1 cellular context compared by ENCODE assay signal in the genomic region with DNA sequence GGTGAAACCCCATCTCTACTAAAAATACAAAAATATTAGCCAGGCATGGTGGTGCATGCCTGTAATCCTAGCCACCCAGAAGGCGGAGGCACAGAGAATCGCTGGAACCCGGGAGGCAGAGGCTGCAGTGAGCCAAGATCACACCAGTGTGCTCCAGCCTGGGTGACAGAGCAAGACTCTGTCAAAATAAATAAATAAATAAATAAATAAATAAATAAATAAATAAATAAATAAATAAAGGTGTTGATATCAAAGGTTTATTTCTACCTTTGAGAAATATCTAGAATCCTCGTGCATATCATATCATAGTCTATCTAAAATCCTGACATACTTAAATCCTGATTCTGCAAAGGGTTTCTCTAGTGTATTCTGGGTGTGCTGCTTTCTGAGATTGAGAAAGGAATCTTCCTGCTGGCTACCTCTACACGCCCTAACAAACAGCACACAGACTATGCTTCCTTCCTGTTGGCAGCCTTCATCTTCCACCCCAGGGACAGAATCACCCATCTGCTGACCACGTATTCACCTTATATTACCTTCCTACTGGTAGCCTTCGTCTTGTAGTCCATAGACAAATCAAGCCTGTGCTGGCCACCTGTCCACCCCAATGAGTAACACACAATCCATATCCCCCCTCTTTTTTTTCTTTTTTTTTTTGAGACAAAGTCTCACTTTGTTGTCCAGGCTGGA.
TF ChIP-seq lines count a peak whose summit lies in the region.

No MANE protein-coding gene starts in this region.

TF ChIP-seq in HEK293, 187 proteins besides CTCF, POLR2A, EP300 and RAD21 (continued from another document and continues in another):
- TF ChIP-seq, protein P1, sequence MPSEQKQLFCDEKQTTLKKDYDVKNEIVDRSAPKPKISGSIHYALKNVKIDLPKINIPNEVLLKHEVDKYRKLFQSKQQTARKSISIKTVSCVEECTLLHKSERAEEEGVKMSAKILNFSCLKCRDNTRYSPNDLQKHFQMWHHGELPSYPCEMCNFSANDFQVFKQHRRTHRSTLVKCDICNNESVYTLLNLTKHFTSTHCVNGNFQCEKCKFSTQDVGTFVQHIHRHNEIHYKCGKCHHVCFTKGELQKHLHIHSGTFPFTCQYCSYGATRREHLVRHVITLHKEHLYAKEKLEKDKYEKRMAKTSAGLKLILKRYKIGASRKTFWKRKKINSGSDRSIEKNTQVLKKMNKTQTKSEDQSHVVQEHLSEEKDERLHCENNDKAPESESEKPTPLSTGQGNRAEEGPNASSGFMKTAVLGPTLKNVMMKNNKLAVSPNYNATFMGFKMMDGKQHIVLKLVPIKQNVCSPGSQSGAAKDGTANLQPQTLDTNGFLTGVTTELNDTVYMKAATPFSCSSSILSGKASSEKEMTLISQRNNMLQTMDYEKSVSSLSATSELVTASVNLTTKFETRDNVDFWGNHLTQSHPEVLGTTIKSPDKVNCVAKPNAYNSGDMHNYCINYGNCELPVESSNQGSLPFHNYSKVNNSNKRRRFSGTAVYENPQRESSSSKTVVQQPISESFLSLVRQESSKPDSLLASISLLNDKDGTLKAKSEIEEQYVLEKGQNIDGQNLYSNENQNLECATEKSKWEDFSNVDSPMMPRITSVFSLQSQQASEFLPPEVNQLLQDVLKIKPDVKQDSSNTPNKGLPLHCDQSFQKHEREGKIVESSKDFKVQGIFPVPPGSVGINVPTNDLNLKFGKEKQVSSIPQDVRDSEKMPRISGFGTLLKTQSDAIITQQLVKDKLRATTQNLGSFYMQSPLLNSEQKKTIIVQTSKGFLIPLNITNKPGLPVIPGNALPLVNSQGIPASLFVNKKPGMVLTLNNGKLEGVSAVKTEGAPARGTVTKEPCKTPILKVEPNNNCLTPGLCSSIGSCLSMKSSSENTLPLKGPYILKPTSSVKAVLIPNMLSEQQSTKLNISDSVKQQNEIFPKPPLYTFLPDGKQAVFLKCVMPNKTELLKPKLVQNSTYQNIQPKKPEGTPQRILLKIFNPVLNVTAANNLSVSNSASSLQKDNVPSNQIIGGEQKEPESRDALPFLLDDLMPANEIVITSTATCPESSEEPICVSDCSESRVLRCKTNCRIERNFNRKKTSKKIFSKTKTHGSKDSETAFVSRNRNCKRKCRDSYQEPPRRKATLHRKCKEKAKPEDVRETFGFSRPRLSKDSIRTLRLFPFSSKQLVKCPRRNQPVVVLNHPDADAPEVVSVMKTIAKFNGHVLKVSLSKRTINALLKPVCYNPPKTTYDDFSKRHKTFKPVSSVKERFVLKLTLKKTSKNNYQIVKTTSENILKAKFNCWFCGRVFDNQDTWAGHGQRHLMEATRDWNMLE (tag by site-specific recombination; conservative IDR thresholded peaks at IDR 0.05; ENCODE audit: low read depth) = peak; percentile 99
- TF ChIP-seq, protein P2, sequence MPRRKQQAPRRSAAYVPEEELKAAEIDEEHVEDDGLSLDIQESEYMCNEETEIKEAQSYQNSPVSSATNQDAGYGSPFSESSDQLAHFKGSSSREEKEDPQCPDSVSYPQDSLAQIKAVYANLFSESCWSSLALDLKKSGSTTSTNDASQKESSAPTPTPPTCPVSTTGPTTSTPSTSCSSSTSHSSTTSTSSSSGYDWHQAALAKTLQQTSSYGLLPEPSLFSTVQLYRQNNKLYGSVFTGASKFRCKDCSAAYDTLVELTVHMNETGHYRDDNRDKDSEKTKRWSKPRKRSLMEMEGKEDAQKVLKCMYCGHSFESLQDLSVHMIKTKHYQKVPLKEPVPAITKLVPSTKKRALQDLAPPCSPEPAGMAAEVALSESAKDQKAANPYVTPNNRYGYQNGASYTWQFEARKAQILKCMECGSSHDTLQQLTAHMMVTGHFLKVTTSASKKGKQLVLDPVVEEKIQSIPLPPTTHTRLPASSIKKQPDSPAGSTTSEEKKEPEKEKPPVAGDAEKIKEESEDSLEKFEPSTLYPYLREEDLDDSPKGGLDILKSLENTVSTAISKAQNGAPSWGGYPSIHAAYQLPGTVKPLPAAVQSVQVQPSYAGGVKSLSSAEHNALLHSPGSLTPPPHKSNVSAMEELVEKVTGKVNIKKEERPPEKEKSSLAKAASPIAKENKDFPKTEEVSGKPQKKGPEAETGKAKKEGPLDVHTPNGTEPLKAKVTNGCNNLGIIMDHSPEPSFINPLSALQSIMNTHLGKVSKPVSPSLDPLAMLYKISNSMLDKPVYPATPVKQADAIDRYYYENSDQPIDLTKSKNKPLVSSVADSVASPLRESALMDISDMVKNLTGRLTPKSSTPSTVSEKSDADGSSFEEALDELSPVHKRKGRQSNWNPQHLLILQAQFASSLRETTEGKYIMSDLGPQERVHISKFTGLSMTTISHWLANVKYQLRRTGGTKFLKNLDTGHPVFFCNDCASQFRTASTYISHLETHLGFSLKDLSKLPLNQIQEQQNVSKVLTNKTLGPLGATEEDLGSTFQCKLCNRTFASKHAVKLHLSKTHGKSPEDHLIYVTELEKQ (tag by site-specific recombination; IDR thresholded peaks at IDR 0.05; ENCODE audit: borderline replicate concordance) = peak; percentile 48; the same call in 1 of the 2 replicates
- no peak for TF ChIP-seq TRIM28 (IDR thresholded peaks at IDR 0.05; ENCODE audit: borderline replicate concordance, low read length)
- TF ChIP-seq, protein P3, sequence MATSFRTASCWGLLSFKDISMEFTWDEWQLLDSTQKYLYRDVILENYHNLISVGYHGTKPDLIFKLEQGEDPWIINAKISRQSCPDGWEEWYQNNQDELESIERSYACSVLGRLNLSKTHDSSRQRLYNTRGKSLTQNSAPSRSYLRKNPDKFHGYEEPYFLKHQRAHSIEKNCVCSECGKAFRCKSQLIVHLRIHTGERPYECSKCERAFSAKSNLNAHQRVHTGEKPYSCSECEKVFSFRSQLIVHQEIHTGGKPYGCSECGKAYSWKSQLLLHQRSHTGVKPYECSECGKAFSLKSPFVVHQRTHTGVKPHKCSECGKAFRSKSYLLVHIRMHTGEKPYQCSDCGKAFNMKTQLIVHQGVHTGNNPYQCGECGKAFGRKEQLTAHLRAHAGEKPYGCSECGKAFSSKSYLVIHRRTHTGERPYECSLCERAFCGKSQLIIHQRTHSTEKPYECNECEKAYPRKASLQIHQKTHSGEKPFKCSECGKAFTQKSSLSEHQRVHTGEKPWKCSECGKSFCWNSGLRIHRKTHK (tag by site-specific recombination; IDR thresholded peaks at IDR 0.05) = 0 out of 2 replicates have a peak, but pooled peaks have one; percentile 26
- peak; percentile 81 for TF ChIP-seq ZNF530 (tag by site-specific recombination; IDR thresholded peaks at IDR 0.05; ENCODE audit: low read depth)
- no peak for TF ChIP-seq ZNF768 (tag by site-specific recombination; IDR thresholded peaks at IDR 0.05)
- TF ChIP-seq HOXA7 (CRISPR knock-in tag; IDR thresholded peaks at IDR 0.05; ENCODE audit: borderline replicate concordance) = no peak
- peak; percentile 90 for TF ChIP-seq ZNF664 (tag by site-specific recombination; IDR thresholded peaks at IDR 0.05)
- TF ChIP-seq ZNF792 (tag by site-specific recombination; IDR thresholded peaks at IDR 0.05) = no peak
- no peak for TF ChIP-seq KLF10 (tag by site-specific recombination; IDR thresholded peaks at IDR 0.05)
- TF ChIP-seq ZNF174 (tag by site-specific recombination; IDR thresholded peaks at IDR 0.05) = no peak
- TF ChIP-seq ZNF132 (tag by site-specific recombination; IDR thresholded peaks at IDR 0.05; ENCODE audit: borderline replicate concordance) = no peak
- no peak for TF ChIP-seq ZNF624 (tag by site-specific recombination; IDR thresholded peaks at IDR 0.05)
- TF ChIP-seq, protein P4, sequence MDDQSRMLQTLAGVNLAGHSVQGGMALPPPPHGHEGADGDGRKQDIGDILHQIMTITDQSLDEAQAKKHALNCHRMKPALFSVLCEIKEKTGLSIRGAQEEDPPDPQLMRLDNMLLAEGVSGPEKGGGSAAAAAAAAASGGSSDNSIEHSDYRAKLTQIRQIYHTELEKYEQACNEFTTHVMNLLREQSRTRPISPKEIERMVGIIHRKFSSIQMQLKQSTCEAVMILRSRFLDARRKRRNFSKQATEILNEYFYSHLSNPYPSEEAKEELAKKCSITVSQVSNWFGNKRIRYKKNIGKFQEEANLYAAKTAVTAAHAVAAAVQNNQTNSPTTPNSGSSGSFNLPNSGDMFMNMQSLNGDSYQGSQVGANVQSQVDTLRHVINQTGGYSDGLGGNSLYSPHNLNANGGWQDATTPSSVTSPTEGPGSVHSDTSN (CRISPR knock-in tag; IDR thresholded peaks at IDR 0.05) = no peak
- TF ChIP-seq ZFHX2 (tag by site-specific recombination; conservative IDR thresholded peaks at IDR 0.05) = no peak
- TF ChIP-seq, protein P5, sequence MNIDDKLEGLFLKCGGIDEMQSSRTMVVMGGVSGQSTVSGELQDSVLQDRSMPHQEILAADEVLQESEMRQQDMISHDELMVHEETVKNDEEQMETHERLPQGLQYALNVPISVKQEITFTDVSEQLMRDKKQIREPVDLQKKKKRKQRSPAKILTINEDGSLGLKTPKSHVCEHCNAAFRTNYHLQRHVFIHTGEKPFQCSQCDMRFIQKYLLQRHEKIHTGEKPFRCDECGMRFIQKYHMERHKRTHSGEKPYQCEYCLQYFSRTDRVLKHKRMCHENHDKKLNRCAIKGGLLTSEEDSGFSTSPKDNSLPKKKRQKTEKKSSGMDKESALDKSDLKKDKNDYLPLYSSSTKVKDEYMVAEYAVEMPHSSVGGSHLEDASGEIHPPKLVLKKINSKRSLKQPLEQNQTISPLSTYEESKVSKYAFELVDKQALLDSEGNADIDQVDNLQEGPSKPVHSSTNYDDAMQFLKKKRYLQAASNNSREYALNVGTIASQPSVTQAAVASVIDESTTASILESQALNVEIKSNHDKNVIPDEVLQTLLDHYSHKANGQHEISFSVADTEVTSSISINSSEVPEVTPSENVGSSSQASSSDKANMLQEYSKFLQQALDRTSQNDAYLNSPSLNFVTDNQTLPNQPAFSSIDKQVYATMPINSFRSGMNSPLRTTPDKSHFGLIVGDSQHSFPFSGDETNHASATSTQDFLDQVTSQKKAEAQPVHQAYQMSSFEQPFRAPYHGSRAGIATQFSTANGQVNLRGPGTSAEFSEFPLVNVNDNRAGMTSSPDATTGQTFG (tag by site-specific recombination; IDR thresholded peaks at IDR 0.05; ENCODE audit: borderline replicate concordance) = no peak
- no peak for TF ChIP-seq ZNF621 (tag by site-specific recombination; IDR thresholded peaks at IDR 0.05)
- TF ChIP-seq ZBTB1 (tag by site-specific recombination; IDR thresholded peaks at IDR 0.05) = peak; percentile 87; the same call in 1 of the 2 replicates
- no peak for TF ChIP-seq PRDM1 (tag by site-specific recombination; IDR thresholded peaks at IDR 0.05)
- TF ChIP-seq, protein P6, sequence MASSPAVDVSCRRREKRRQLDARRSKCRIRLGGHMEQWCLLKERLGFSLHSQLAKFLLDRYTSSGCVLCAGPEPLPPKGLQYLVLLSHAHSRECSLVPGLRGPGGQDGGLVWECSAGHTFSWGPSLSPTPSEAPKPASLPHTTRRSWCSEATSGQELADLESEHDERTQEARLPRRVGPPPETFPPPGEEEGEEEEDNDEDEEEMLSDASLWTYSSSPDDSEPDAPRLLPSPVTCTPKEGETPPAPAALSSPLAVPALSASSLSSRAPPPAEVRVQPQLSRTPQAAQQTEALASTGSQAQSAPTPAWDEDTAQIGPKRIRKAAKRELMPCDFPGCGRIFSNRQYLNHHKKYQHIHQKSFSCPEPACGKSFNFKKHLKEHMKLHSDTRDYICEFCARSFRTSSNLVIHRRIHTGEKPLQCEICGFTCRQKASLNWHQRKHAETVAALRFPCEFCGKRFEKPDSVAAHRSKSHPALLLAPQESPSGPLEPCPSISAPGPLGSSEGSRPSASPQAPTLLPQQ (tag by site-specific recombination; IDR thresholded peaks at IDR 0.05) = no peak
- no peak for TF ChIP-seq ZNF777 (tag by site-specific recombination; IDR thresholded peaks at IDR 0.05; ENCODE audit: borderline replicate concordance)
- peak; percentile 99 for TF ChIP-seq ZNF138 (tag by site-specific recombination; IDR thresholded peaks at IDR 0.05; ENCODE audit: borderline replicate concordance)
- peak; percentile 91 for TF ChIP-seq ZNF558 (tag by site-specific recombination; IDR thresholded peaks at IDR 0.05)
- TF ChIP-seq, protein P7, sequence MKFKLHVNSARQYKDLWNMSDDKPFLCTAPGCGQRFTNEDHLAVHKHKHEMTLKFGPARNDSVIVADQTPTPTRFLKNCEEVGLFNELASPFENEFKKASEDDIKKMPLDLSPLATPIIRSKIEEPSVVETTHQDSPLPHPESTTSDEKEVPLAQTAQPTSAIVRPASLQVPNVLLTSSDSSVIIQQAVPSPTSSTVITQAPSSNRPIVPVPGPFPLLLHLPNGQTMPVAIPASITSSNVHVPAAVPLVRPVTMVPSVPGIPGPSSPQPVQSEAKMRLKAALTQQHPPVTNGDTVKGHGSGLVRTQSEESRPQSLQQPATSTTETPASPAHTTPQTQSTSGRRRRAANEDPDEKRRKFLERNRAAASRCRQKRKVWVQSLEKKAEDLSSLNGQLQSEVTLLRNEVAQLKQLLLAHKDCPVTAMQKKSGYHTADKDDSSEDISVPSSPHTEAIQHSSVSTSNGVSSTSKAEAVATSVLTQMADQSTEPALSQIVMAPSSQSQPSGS (tag by site-specific recombination; IDR thresholded peaks at IDR 0.05; ENCODE audit: low read depth) = no peak
- TF ChIP-seq ZNF785 (tag by site-specific recombination; IDR thresholded peaks at IDR 0.05) = no peak
- TF ChIP-seq, protein P8, sequence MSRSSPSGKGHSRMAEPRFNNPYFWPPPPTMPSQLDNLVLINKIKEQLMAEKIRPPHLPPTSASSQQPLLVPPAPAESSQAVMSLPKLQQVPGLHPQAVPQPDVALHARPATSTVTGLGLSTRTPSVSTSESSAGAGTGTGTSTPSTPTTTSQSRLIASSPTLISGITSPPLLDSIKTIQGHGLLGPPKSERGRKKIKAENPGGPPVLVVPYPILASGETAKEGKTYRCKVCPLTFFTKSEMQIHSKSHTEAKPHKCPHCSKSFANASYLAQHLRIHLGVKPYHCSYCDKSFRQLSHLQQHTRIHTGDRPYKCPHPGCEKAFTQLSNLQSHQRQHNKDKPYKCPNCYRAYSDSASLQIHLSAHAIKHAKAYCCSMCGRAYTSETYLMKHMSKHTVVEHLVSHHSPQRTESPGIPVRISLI (tag by site-specific recombination; IDR thresholded peaks at IDR 0.05) = no peak
- no peak for TF ChIP-seq ZNF37A (tag by site-specific recombination; IDR thresholded peaks at IDR 0.05)
